In the genomic region with DNA sequence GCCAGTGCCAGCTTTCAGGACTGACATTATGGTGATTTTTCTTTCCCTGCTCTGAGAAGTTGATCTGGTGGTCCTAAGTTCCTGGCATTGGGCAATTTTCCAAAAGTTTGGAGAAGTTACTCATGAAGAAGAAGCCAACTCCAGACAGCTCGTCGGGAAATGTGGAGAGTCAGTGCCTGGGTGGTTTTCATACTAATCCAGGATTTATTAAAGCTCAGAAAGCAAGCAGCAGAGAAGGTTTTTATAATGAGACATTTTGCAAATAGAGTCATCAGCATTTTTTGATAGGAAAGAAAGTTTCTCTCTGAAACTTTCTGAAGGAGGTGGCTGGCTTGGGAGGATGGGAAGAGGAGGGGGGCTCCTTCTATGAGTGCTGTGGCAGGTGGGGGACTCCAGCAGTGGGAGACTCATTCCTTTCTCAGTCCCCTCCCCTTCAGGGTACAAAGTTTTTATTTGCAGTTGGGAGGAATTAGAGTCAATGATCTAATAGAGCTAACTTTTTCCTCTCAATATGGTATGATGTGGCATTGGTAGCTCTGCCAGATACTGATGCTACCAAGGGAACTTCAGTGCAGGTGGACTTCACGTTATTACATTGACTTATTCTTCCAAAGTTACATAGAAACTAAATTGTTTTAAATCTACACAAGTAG, we compare ENCODE assay signal across 17 cellular contexts. TPM values are rescaled to one million over a fixed set of nuclear protein-coding genes. Genes with fewer than 3 reads are reported as not detected.
DNase-seq lines count a peak whose midpoint lies in the region; ATAC-seq and TF ChIP-seq lines count a peak whose summit lies in the region.
"Had no signal": no experiment of that assay in that cellular context is flagged by ENCODE, and none has a peak within 500 bp of the region (broad histone marks: within the 10 kb centered on the region; RNA-seq: fewer than 3 reads in every experiment).

No MANE protein-coding gene starts in this region.

- no peak for DNase-seq in stimulated activated naive CD8-positive, alpha-beta T cell treated with anti-CD3 and anti-CD28 coated beads, Interleukin-15, amount 100 ng/mL, for 72 hours
- DNase-seq in stimulated activated naive CD8-positive, alpha-beta T cell treated with anti-CD3 and anti-CD28 coated beads, Interleukin-15, Interleukin-2, amounts not matched to agents 100 U/mL and 50 U/mL, for 24 hours = no peak
- DNase-seq in activated CD4-positive, alpha-beta memory T cell treated with anti-CD3 and anti-CD28 coated beads, Interleukin-2, amount 10 ng/mL, durations not matched to agents 7 days and 5 days = no peak
- DNase-seq in iris pigment epithelial cell (ENCODE audit: low read depth) = peak; percentile 51
- no peak for DNase-seq in WTC11 (ENCODE audit: low spot score)
- DNase-seq: DND-41; effector memory CD8-positive, alpha-beta T cell; esophagus squamous epithelium; left ventricle myocardium superior; NCI-H1417; NCI-H2107; right lobe of liver; SHP77; stimulated activated naive CD4-positive, alpha-beta T cell had no signal

- H3K9me3 Mint-ChIP-seq in stimulated activated naive CD8-positive, alpha-beta T cell treated with anti-CD3 and anti-CD28 coated beads, Interleukin-15, amount 100 ng/mL, for 72 hours = peaks cover 0 to 4% of the 10 kb centered on the region in 2 donors
- H3K9me3 Mint-ChIP-seq in activated CD4-positive, alpha-beta memory T cell treated with anti-CD3 and anti-CD28 coated beads, Interleukin-2, amount 10 ng/mL, durations not matched to agents 7 days and 5 days = peaks cover 6% of the 10 kb centered on the region
- no peaks in the 10 kb centered on the region for H3K9me3 Mint-ChIP-seq in WTC11
- H3K9me3 Mint-ChIP-seq: effector memory CD8-positive, alpha-beta T cell had no signal

- peak overlapping the region; percentile 46 to 94 for H3K27ac Mint-ChIP-seq in stimulated activated naive CD8-positive, alpha-beta T cell treated with anti-CD3 and anti-CD28 coated beads, Interleukin-15, amount 100 ng/mL, for 72 hours
- H3K27ac Mint-ChIP-seq in activated CD4-positive, alpha-beta memory T cell treated with anti-CD3 and anti-CD28 coated beads, Interleukin-2, amount 10 ng/mL, durations not matched to agents 7 days and 5 days = peak overlapping the region; percentile 80
- no peak overlapping the region for H3K27ac Mint-ChIP-seq in WTC11

- POLR2A ChIA-PET in activated CD4-positive, alpha-beta memory T cell treated with anti-CD3 and anti-CD28 coated beads, Interleukin-2, amount 10 ng/mL, durations not matched to agents 7 days and 5 days (lab: Charles Lee) = interaction anchor here (0.5 to 4.5 kb wide), 14 partner anchors 9 to 731 kb away, joined by 3 to 20 read pairs (median 6); no protein-coding TSS in a partner anchor
- POLR2A ChIA-PET in WTC11 (lab: Charles Lee) = no interaction called here

- no peak for TF ChIP-seq CTCF in WTC11 (IDR thresholded peaks at IDR 0.05)

- H3K4me1 Mint-ChIP-seq in stimulated activated naive CD8-positive, alpha-beta T cell treated with anti-CD3 and anti-CD28 coated beads, Interleukin-15, amount 100 ng/mL, for 72 hours = peaks cover 96% of the 10 kb centered on the region
- peaks cover 95% of the 10 kb centered on the region for H3K4me1 Mint-ChIP-seq in activated CD4-positive, alpha-beta memory T cell treated with anti-CD3 and anti-CD28 coated beads, Interleukin-2, amount 10 ng/mL, durations not matched to agents 7 days and 5 days
- peaks cover 48% of the 10 kb centered on the region for H3K4me1 Mint-ChIP-seq in WTC11

- peak overlapping the region; percentile 34 to 53 for H3K4me3 Mint-ChIP-seq in stimulated activated naive CD8-positive, alpha-beta T cell treated with anti-CD3 and anti-CD28 coated beads, Interleukin-15, amount 100 ng/mL, for 72 hours
- no peak overlapping the region for H3K4me3 Mint-ChIP-seq in activated CD4-positive, alpha-beta memory T cell treated with anti-CD3 and anti-CD28 coated beads, Interleukin-2, amount 10 ng/mL, durations not matched to agents 7 days and 5 days
- no peak overlapping the region for H3K4me3 Mint-ChIP-seq in WTC11
- H3K4me3 Mint-ChIP-seq: effector memory CD8-positive, alpha-beta T cell had no signal

- CTCF ChIA-PET in activated CD4-positive, alpha-beta memory T cell treated with anti-CD3 and anti-CD28 coated beads, Interleukin-2, amount 10 ng/mL, durations not matched to agents 7 days and 5 days (lab: Charles Lee) = interaction anchor here (0.9 to 2.3 kb wide), 5 partner anchors 9 to 83 kb away, joined by 3 to 9 read pairs (median 7); no protein-coding TSS in a partner anchor
- CTCF ChIA-PET in WTC11 (lab: Charles Lee) = interaction anchor here (1.0 to 1.2 kb wide), 2 partner anchors 65 to 97 kb away, joined by 3 to 9 read pairs; no protein-coding TSS in a partner anchor

- no peak for ATAC-seq in stimulated activated naive CD8-positive, alpha-beta T cell treated with anti-CD3 and anti-CD28 coated beads, Interleukin-15, amount 100 ng/mL, for 72 hours
- ATAC-seq in stimulated activated naive CD8-positive, alpha-beta T cell treated with anti-CD3 and anti-CD28 coated beads, Interleukin-15, Interleukin-2, amounts not matched to agents 100 U/mL and 50 U/mL, for 24 hours = no peak
- ATAC-seq in GM21619 (IDR thresholded peaks at IDR 0.05; ENCODE audit: unreplicated experiment) (no peak), GM19023 (IDR thresholded peaks at IDR 0.05; ENCODE audit: unreplicated experiment) (no peak), GM19452 (IDR thresholded peaks at IDR 0.05; ENCODE audit: unreplicated experiment) (no peak), WTC11 (no peak)
- ATAC-seq: effector memory CD8-positive, alpha-beta T cell; left ventricle myocardium superior had no signal

- H3K36me3 Mint-ChIP-seq in activated CD4-positive, alpha-beta memory T cell treated with anti-CD3 and anti-CD28 coated beads, Interleukin-2, amount 10 ng/mL, durations not matched to agents 7 days and 5 days (ENCODE audit: low read depth) = peaks cover 31% of the 10 kb centered on the region
- H3K36me3 Mint-ChIP-seq in WTC11 = no peaks in the 10 kb centered on the region

- no peaks in the 10 kb centered on the region for H3K27me3 Mint-ChIP-seq in stimulated activated naive CD8-positive, alpha-beta T cell treated with anti-CD3 and anti-CD28 coated beads, Interleukin-15, amount 100 ng/mL, for 72 hours
- no peaks in the 10 kb centered on the region for H3K27me3 Mint-ChIP-seq in activated CD4-positive, alpha-beta memory T cell treated with anti-CD3 and anti-CD28 coated beads, Interleukin-2, amount 10 ng/mL, durations not matched to agents 7 days and 5 days
- H3K27me3 Mint-ChIP-seq in WTC11 (ENCODE audit: low read depth) = peaks cover 7% of the 10 kb centered on the region; the same call in 1 of the 2 replicates

TF ChIP-seq in WTC11, 78 proteins besides CTCF, POLR2A, EP300 and RAD21 (continues in another document):
- TF ChIP-seq, protein P1, sequence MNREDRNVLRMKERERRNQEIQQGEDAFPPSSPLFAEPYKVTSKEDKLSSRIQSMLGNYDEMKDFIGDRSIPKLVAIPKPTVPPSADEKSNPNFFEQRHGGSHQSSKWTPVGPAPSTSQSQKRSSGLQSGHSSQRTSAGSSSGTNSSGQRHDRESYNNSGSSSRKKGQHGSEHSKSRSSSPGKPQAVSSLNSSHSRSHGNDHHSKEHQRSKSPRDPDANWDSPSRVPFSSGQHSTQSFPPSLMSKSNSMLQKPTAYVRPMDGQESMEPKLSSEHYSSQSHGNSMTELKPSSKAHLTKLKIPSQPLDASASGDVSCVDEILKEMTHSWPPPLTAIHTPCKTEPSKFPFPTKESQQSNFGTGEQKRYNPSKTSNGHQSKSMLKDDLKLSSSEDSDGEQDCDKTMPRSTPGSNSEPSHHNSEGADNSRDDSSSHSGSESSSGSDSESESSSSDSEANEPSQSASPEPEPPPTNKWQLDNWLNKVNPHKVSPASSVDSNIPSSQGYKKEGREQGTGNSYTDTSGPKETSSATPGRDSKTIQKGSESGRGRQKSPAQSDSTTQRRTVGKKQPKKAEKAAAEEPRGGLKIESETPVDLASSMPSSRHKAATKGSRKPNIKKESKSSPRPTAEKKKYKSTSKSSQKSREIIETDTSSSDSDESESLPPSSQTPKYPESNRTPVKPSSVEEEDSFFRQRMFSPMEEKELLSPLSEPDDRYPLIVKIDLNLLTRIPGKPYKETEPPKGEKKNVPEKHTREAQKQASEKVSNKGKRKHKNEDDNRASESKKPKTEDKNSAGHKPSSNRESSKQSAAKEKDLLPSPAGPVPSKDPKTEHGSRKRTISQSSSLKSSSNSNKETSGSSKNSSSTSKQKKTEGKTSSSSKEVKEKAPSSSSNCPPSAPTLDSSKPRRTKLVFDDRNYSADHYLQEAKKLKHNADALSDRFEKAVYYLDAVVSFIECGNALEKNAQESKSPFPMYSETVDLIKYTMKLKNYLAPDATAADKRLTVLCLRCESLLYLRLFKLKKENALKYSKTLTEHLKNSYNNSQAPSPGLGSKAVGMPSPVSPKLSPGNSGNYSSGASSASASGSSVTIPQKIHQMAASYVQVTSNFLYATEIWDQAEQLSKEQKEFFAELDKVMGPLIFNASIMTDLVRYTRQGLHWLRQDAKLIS (CRISPR knock-in tag; IDR thresholded peaks at IDR 0.05; ENCODE audit: borderline replicate concordance) = no peak
- TF ChIP-seq CREB1 (CRISPR knock-in tag; IDR thresholded peaks at IDR 0.05) = no peak
- no peak for TF ChIP-seq TCF7 (CRISPR knock-in tag; IDR thresholded peaks at IDR 0.05; ENCODE audit: low read depth)
- no peak for TF ChIP-seq NFATC4 (CRISPR knock-in tag; IDR thresholded peaks at IDR 0.05)
- TF ChIP-seq FOXK1 (CRISPR knock-in tag; IDR thresholded peaks at IDR 0.05) = no peak
- no peak for TF ChIP-seq ELF4 (CRISPR knock-in tag; IDR thresholded peaks at IDR 0.05; ENCODE audit: low read depth)
- TF ChIP-seq FOXP1 (CRISPR knock-in tag; IDR thresholded peaks at IDR 0.05; ENCODE audit: borderline replicate concordance) = no peak
- no peak for TF ChIP-seq JAZF1 (CRISPR knock-in tag; IDR thresholded peaks at IDR 0.05)
- no peak for TF ChIP-seq NR2C2 (CRISPR knock-in tag; IDR thresholded peaks at IDR 0.05)
- no peak for TF ChIP-seq NR3C1 (CRISPR knock-in tag; conservative IDR thresholded peaks at IDR 0.05; ENCODE audit: low read depth)
- TF ChIP-seq ATF1 (CRISPR knock-in tag; IDR thresholded peaks at IDR 0.05) = no peak
- no peak for TF ChIP-seq ZNF232 (CRISPR knock-in tag; IDR thresholded peaks at IDR 0.05)
- no peak for TF ChIP-seq ZNF121 (CRISPR knock-in tag; IDR thresholded peaks at IDR 0.05)

RNA-seq across cellular contexts. Expression of a gene that starts 55.4 kb away (rescaled TPM):
- 10 to 100 TPM; 94.6 to 94.8 TPM for total RNA-seq in activated CD4-positive, alpha-beta memory T cell treated with anti-CD3 and anti-CD28 coated beads, Interleukin-2, amount 10 ng/mL, durations not matched to agents 7 days and 5 days
- total RNA-seq in WTC11 (2021) = 4.6 to 7.2 TPM (median 6.1 TPM) in 3 replicates

Comparison
In these comparisons a context has a peak if more than half of its experiments do, and no peak if none do; other contexts are left out.
1. H3K4me3 Mint-ChIP-seq: peak in stimulated activated naive CD8-positive, alpha-beta T cell treated with anti-CD3 and anti-CD28 coated beads, Interleukin-15, amount 100 ng/mL, for 72 hours (2 of 2); none in activated CD4-positive, alpha-beta memory T cell treated with anti-CD3 and anti-CD28 coated beads, Interleukin-2, amount 10 ng/mL, durations not matched to agents 7 days and 5 days (single experiment) and WTC11 (single experiment).
2. RNA of a gene that starts 55.4 kb away (total RNA-seq): 94.6 to 94.8 TPM in activated CD4-positive, alpha-beta memory T cell treated with anti-CD3 and anti-CD28 coated beads, Interleukin-2, amount 10 ng/mL, durations not matched to agents 7 days and 5 days; 4.6 to 7.2 TPM in WTC11; every median in the first group is over 10 times any median in the second.